15 cellular contexts compared by ENCODE assay signal in genomic region chr2:219209818-219210571, GRCh38. TPM values are rescaled to one million over a fixed set of nuclear protein-coding genes. Genes with fewer than 3 reads are reported as not detected.
A peak's percentile ranks its signal among the peaks of the same experiment; 100 is the strongest.
DNase-seq lines count a peak whose midpoint lies in the region; ATAC-seq and TF ChIP-seq lines count a peak whose summit lies in the region.
"Had no signal": no experiment of that assay in that cellular context is flagged by ENCODE, and none has a peak within 500 bp of the region (broad histone marks: within the 10 kb centered on the region; RNA-seq: fewer than 3 reads in every experiment).

No MANE protein-coding gene starts in this region.

- peak overlapping the region; percentile 22 to 97 (median 48) for H3K4me2 ChIP-seq in BLaER1 treated with 17β-estradiol and CSF1 and Interleukin-3, amounts not matched to agents 10 nM and 100 nM

- no peak overlapping the region for H3K4me3 Mint-ChIP-seq in HFFc6
- H3K4me3 Mint-ChIP-seq in activated T-helper 17 cell treated with anti-CD3 and anti-CD28 coated beads, Interleukin-2, amount 50 U/mL, for 72 hours, result peak overlapping the region; percentile 97
- H3K4me3 Mint-ChIP-seq in naive thymus-derived CD8-positive, alpha-beta T cell, result peak overlapping the region in 7 of 10 donors; percentile 49 to 93 (median 66)
- H3K4me3 Mint-ChIP-seq: endodermal cell had no signal

- H3K4me1 Mint-ChIP-seq in HFFc6 (ENCODE audit: low read depth), result peaks cover 27% of the 10 kb centered on the region
- peaks cover 10% of the 10 kb centered on the region for H3K4me1 Mint-ChIP-seq in activated T-helper 17 cell treated with anti-CD3 and anti-CD28 coated beads, Interleukin-2, amount 50 U/mL, for 72 hours
- H3K4me1 Mint-ChIP-seq in naive thymus-derived CD8-positive, alpha-beta T cell, result peaks cover 18 to 60% (median 52%) of the 10 kb centered on the region in 4 donors

- no peak for DNase-seq in HFFc6
- DNase-seq in naive thymus-derived CD8-positive, alpha-beta T cell, result peak in 1 of 10 donors; percentile 47
- DNase-seq in SIG-M5 (lab: John Stamatoyannopoulos, UW), result no peak
- DNase-seq in H4 (ENCODE audit: low spot score), result no peak
- DNase-seq in cerebellar nuclear complex (lab: John Stamatoyannopoulos, UW), result no peak
- DNase-seq: activated CD4-positive, CD25-positive, alpha-beta regulatory T cell treated with anti-CD3 and anti-CD28 coated beads, Interleukin-2, amount 50 U/mL, for 72 hours; activated effector memory CD4-positive, alpha-beta T cell treated with Interleukin-2 at 50 U/mL for 16 hours; endodermal cell; foreskin fibroblast; NCI-H1436; NCI-H446; transverse colon had no signal

- H3K36me3 ChIP-seq in BLaER1 treated with 17β-estradiol and CSF1 and Interleukin-3, amounts not matched to agents 10 nM and 100 nM, result peaks cover 31 to 71% (median 61%) of the 10 kb centered on the region in 11 experiments

- H3K9ac ChIP-seq in BLaER1 treated with 17β-estradiol and CSF1 and Interleukin-3, amounts not matched to agents 10 nM and 100 nM, result peak overlapping the region in 10 of 11 experiments; percentile 20 to 84 (median 50); a peak in 16 of 22 replicates

- no peak overlapping the region for H3K4me3 ChIP-seq in BLaER1 treated with 17β-estradiol and CSF1 and Interleukin-3, amounts not matched to agents 10 nM and 100 nM
- H3K4me3 ChIP-seq: transverse colon had no signal

- no peaks in the 10 kb centered on the region for H3K9me3 Mint-ChIP-seq in HFFc6
- no peaks in the 10 kb centered on the region for H3K9me3 Mint-ChIP-seq in activated T-helper 17 cell treated with anti-CD3 and anti-CD28 coated beads, Interleukin-2, amount 50 U/mL, for 72 hours
- H3K9me3 Mint-ChIP-seq in naive thymus-derived CD8-positive, alpha-beta T cell, result no peaks in the 10 kb centered on the region
- H3K9me3 Mint-ChIP-seq: endodermal cell had no signal

- no peaks in the 10 kb centered on the region for H3K27me3 ChIP-seq in BLaER1 treated with 17β-estradiol and CSF1 and Interleukin-3, amounts not matched to agents 10 nM and 100 nM
- H3K27me3 ChIP-seq: transverse colon had no signal

- H4K20me1 ChIP-seq in BLaER1 treated with 17β-estradiol and CSF1 and Interleukin-3, amounts not matched to agents 10 nM and 100 nM, result peaks cover 0 to 46% (median 6%) of the 10 kb centered on the region in 11 experiments; a peak in 11 of 22 replicates

- POLR2A ChIA-PET in naive thymus-derived CD8-positive, alpha-beta T cell (lab: Charles Lee), result interaction anchor here (1.0 to 23.9 kb wide), 7 partner anchors 8 to 61 kb away, joined by 3 to 674 read pairs (median 29); partner anchors contain the start of genes ABCB6, ANKZF1, ATG9A and CNPPD1

- ATAC-seq in activated T-helper 17 cell treated with anti-CD3 and anti-CD28 coated beads, Interleukin-2, amount 50 U/mL, for 72 hours (replicated peaks), result no peak
- ATAC-seq in naive thymus-derived CD8-positive, alpha-beta T cell, result no peak
- ATAC-seq in HG02763 (IDR thresholded peaks at IDR 0.05; ENCODE audit: unreplicated experiment), result no peak

- no peak for TF ChIP-seq CTCF in HFFc6 (IDR thresholded peaks at IDR 0.05)

- peak overlapping the region; percentile 61 for H3K27ac Mint-ChIP-seq in HFFc6
- peak overlapping the region; percentile 75 for H3K27ac Mint-ChIP-seq in activated T-helper 17 cell treated with anti-CD3 and anti-CD28 coated beads, Interleukin-2, amount 50 U/mL, for 72 hours
- H3K27ac Mint-ChIP-seq in naive thymus-derived CD8-positive, alpha-beta T cell, result peak overlapping the region; percentile 79 to 98 (median 92)

- no peaks in the 10 kb centered on the region for H3K9me3 ChIP-seq in BLaER1 treated with 17β-estradiol and CSF1 and Interleukin-3, amounts not matched to agents 10 nM and 100 nM (replicated peaks in 1 of 11)
- H3K9me3 ChIP-seq: transverse colon had no signal

- H3K27me3 Mint-ChIP-seq in HFFc6 (ENCODE audit: insufficient read depth), result peaks cover 6% of the 10 kb centered on the region
- H3K27me3 Mint-ChIP-seq in activated T-helper 17 cell treated with anti-CD3 and anti-CD28 coated beads, Interleukin-2, amount 50 U/mL, for 72 hours, result no peaks in the 10 kb centered on the region
- no peaks in the 10 kb centered on the region for H3K27me3 Mint-ChIP-seq in naive thymus-derived CD8-positive, alpha-beta T cell

- peaks cover 28% of the 10 kb centered on the region for H3K36me3 Mint-ChIP-seq in HFFc6 (ENCODE audit: low read depth)
- H3K36me3 Mint-ChIP-seq in activated T-helper 17 cell treated with anti-CD3 and anti-CD28 coated beads, Interleukin-2, amount 50 U/mL, for 72 hours (ENCODE audit: low read depth), result peaks cover 77% of the 10 kb centered on the region
- peaks cover 0 to 29% (median 3%) of the 10 kb centered on the region in 3 donors for H3K36me3 Mint-ChIP-seq in naive thymus-derived CD8-positive, alpha-beta T cell

- H3K27ac ChIP-seq in BLaER1 treated with 17β-estradiol and CSF1 and Interleukin-3, amounts not matched to agents 10 nM and 100 nM, result peak overlapping the region in 8 of 11 experiments; percentile 32 to 63 (median 51); a peak in 16 of 22 replicates

- H3K4me1 ChIP-seq in BLaER1 treated with 17β-estradiol and CSF1 and Interleukin-3, amounts not matched to agents 10 nM and 100 nM, result peaks cover 40 to 51% (median 45%) of the 10 kb centered on the region in 10 experiments

RNA-seq across cellular contexts. Expression of gene ZFAND2B, which starts 3.4 kb away (rescaled TPM):
- 10 to 100 TPM; 28.8 to 39.6 (median 33.1) TPM for total RNA-seq in HFFc6 (2021; fragmentation: NEBNext Ultra II Directional; extraction: Animal tissue kit (Norgen Biotek cat#: 25700))
- total RNA-seq in activated T-helper 17 cell treated with anti-CD3 and anti-CD28 coated beads, Interleukin-2, amount 50 U/mL, for 72 hours, result 10 to 100 TPM; 27.9 to 29.8 TPM
- 10 to 100 TPM; 69.6 to 81.9 TPM for total RNA-seq in naive thymus-derived CD8-positive, alpha-beta T cell
- 10 to 100 TPM; 78.1 to 85.1 (median 78.1) TPM for polyA plus RNA-seq in naive thymus-derived CD8-positive, alpha-beta T cell
- total RNA-seq in H4 (2014; rRNA removed; shearing (Covaris generic)), result 22.7 and 37.4 TPM in 2 replicates

RNA-seq across cellular contexts. Expression of gene ABCB6, which starts 8.8 kb away (rescaled TPM):
- total RNA-seq in HFFc6 (2021; fragmentation: NEBNext Ultra II Directional; extraction: Animal tissue kit (Norgen Biotek cat#: 25700)), result 10 to 100 TPM; 12.5 to 16.5 (median 13.9) TPM
- total RNA-seq in activated T-helper 17 cell treated with anti-CD3 and anti-CD28 coated beads, Interleukin-2, amount 50 U/mL, for 72 hours, result 10 to 100 TPM; 29.7 to 94.1 TPM
- total RNA-seq in naive thymus-derived CD8-positive, alpha-beta T cell, result 10 to 100 TPM; 12.3 to 12.9 TPM
- polyA plus RNA-seq in naive thymus-derived CD8-positive, alpha-beta T cell, result 1 to 10 TPM; 1.6 to 4.9 (median 1.8) TPM
- total RNA-seq in H4 (2014; rRNA removed; shearing (Covaris generic)), result 47.2 and 47.4 TPM in 2 replicates

RNA-seq across cellular contexts. Expression of gene ATG9A, which starts 19.4 kb away (rescaled TPM):
- total RNA-seq in HFFc6 (2021; fragmentation: NEBNext Ultra II Directional; extraction: Animal tissue kit (Norgen Biotek cat#: 25700)), result 10 to 100 TPM; 50.5 to 58.8 (median 52.5) TPM
- total RNA-seq in activated T-helper 17 cell treated with anti-CD3 and anti-CD28 coated beads, Interleukin-2, amount 50 U/mL, for 72 hours, result 10 to 100 TPM; 46.6 to 81.3 TPM
- 10 to 100 TPM; 52.6 to 53.5 TPM for total RNA-seq in naive thymus-derived CD8-positive, alpha-beta T cell
- polyA plus RNA-seq in naive thymus-derived CD8-positive, alpha-beta T cell, result 10 to 100 TPM; 17.7 to 27.9 (median 20.5) TPM
- total RNA-seq in H4 (2014; rRNA removed; shearing (Covaris generic)), result 46.4 and 73.6 TPM in 2 replicates

RNA-seq across cellular contexts. Expression of gene ANKZF1, which starts 19.6 kb away (rescaled TPM):
- 10 to 100 TPM; 11.7 to 18.9 (median 15.4) TPM for total RNA-seq in HFFc6 (2021; fragmentation: NEBNext Ultra II Directional; extraction: Animal tissue kit (Norgen Biotek cat#: 25700))
- 100 to 1,000 TPM; 109 to 367 TPM for total RNA-seq in activated T-helper 17 cell treated with anti-CD3 and anti-CD28 coated beads, Interleukin-2, amount 50 U/mL, for 72 hours
- 100 to 1,000 TPM; 263 to 278 TPM for total RNA-seq in naive thymus-derived CD8-positive, alpha-beta T cell
- 10 to 100 TPM; 23.8 to 46.2 (median 25.9) TPM for polyA plus RNA-seq in naive thymus-derived CD8-positive, alpha-beta T cell
- 9.2 and 17.2 TPM in 2 replicates for total RNA-seq in H4 (2014; rRNA removed; shearing (Covaris generic))

RNA-seq across cellular contexts. Expression of gene RETREG2, which starts 31.9 kb away (rescaled TPM):
- total RNA-seq in HFFc6 (2021; fragmentation: NEBNext Ultra II Directional; extraction: Animal tissue kit (Norgen Biotek cat#: 25700)), result 100 to 1,000 TPM in 1 of 6 experiments, 10 to 100 TPM in 5; 77.3 to 102 (median 85.5) TPM
- 100 to 1,000 TPM; 104 to 148 TPM for total RNA-seq in activated T-helper 17 cell treated with anti-CD3 and anti-CD28 coated beads, Interleukin-2, amount 50 U/mL, for 72 hours
- total RNA-seq in naive thymus-derived CD8-positive, alpha-beta T cell, result 100 to 1,000 TPM; 110 to 113 TPM
- polyA plus RNA-seq in naive thymus-derived CD8-positive, alpha-beta T cell, result 10 to 100 TPM; 52.0 to 64.3 (median 57.6) TPM
- 52.8 and 53.3 TPM in 2 replicates for total RNA-seq in H4 (2014; rRNA removed; shearing (Covaris generic))
